In genomic region chr6:136775548-136775947, GRCh38 we compare ENCODE assay signal across 17 cellular contexts. TPM values are rescaled to one million over a fixed set of nuclear protein-coding genes. Genes with fewer than 3 reads are reported as not detected.
DNase-seq lines count a peak whose midpoint lies in the region; ATAC-seq and TF ChIP-seq lines count a peak whose summit lies in the region.
"Had no signal": no experiment of that assay in that cellular context is flagged by ENCODE, and none has a peak within 500 bp of the region (broad histone marks: within the 10 kb centered on the region; RNA-seq: fewer than 3 reads in every experiment).

No MANE protein-coding gene starts in this region.

- TF ChIP-seq CTCF in left ventricle myocardium inferior (IDR thresholded peaks at IDR 0.05; ENCODE audit: borderline replicate concordance) (no peak), fibroblast of villous mesenchyme (IDR thresholded peaks at IDR 0.05; ENCODE audit: insufficient read depth, low read depth, low read length) (no peak)

- no peak overlapping the region for H3K4me3 ChIP-seq in left ventricle myocardium inferior
- H3K4me3 ChIP-seq in right cardiac atrium (ENCODE audit: low read length): no peak overlapping the region
- H3K4me3 ChIP-seq in SK-N-MC: no peak overlapping the region
- no peak overlapping the region for H3K4me3 ChIP-seq in fibroblast of villous mesenchyme (ENCODE audit: low read depth, low read length)
- H3K4me3 ChIP-seq: heart right ventricle had no signal

- H3K9me3 ChIP-seq in left ventricle myocardium inferior (replicated peaks): no peaks in the 10 kb centered on the region
- no peaks in the 10 kb centered on the region for H3K9me3 ChIP-seq in right cardiac atrium (ENCODE audit: control insufficient read depth, low read length)
- H3K9me3 ChIP-seq in SK-N-MC (ENCODE audit: low read depth, low read length): no peaks in the 10 kb centered on the region
- H3K9me3 ChIP-seq: heart right ventricle had no signal

- H3K27ac ChIP-seq in left ventricle myocardium inferior (replicated peaks) (peak overlapping the region; percentile 68), right cardiac atrium (ENCODE audit: low read length) (no peak overlapping the region), SK-N-MC (peak overlapping the region; percentile 69)

- WGBS in right cardiac atrium: 93% methylated on average over 2 of the region's 2 CpGs

- ATAC-seq in right cardiac atrium: no peak

- H3K36me3 ChIP-seq in left ventricle myocardium inferior (no peaks in the 10 kb centered on the region), SK-N-MC (ENCODE audit: insufficient read depth, low read length) (no peaks in the 10 kb centered on the region; the same call in 1 of the 2 replicates)
- H3K36me3 ChIP-seq: heart right ventricle had no signal

- H3K27me3 ChIP-seq in left ventricle myocardium inferior (ENCODE audit: low read depth) (no peaks in the 10 kb centered on the region), right cardiac atrium (ENCODE audit: control insufficient read depth, insufficient read depth) (no peaks in the 10 kb centered on the region)
- H3K27me3 ChIP-seq: heart right ventricle had no signal

- no peak overlapping the region for H3K9ac ChIP-seq in SK-N-MC (ENCODE audit: insufficient read length)

- DNase-seq in left ventricle myocardium inferior (no peak), right cardiac atrium (no peak), SK-N-MC (ENCODE audit: low read depth, low spot score) (no peak), fibroblast of villous mesenchyme (ENCODE audit: low read depth) (peak; percentile 88), T-helper 9 cell (no peak), hippocampal formation (lab: John Stamatoyannopoulos, UW) (no peak), SK-N-DZ (ENCODE audit: low spot score) (no peak), Kasumi-1 (lab: John Stamatoyannopoulos, UW) (no peak)
- DNase-seq: activated naive CD8-positive, alpha-beta T cell treated with anti-CD3 and anti-CD28 coated beads, Interleukin-2, amount 10 ng/mL, durations not matched to agents 7 days and 5 days; activated T-cell treated with anti-CD3 and anti-CD28 coated beads, Interleukin-2, amount 50 U/mL, for 24 hours; DMS53; heart right ventricle; NCI-H1048; NCI-H2171 treated with DMSO at 0.1 percent for 48 hours; NK-92 treated with Interleukin-12 subunit alpha and Interleukin-12 subunit beta, amount 100 ng/mL, for 24 hours; Right ventricle myocardium superior; stimulated activated CD4-positive, alpha-beta T cell treated with anti-CD3 and anti-CD28 coated beads, Interleukin-12 subunit alpha, Interleukin-12 subunit beta, amount 100 ng/mL, for 4 hours had no signal

- intact Hi-C loops in left ventricle myocardium inferior (cut with micrococcal nuclease): no loop called here
- intact Hi-C loops in right cardiac atrium (cut with DNase I): no loop called here

- peaks cover 91% of the 10 kb centered on the region for H3K4me1 ChIP-seq in left ventricle myocardium inferior
- peaks cover 11% of the 10 kb centered on the region for H3K4me1 ChIP-seq in right cardiac atrium (ENCODE audit: control insufficient read depth, insufficient read depth, low read length)

RNA-seq across cellular contexts. Expression of gene MAP3K5, which starts 16.7 kb away (rescaled TPM):
- total RNA-seq in left ventricle myocardium inferior (44.1 TPM), right cardiac atrium (1 to 10 TPM; 3.9 to 7.3 (median 5.5) TPM), fibroblast of villous mesenchyme (30.6 and 84.6 TPM in 2 replicates)
- polyA plus RNA-seq in right cardiac atrium: 2.8 TPM
- 2.3 and 3.9 TPM in 2 replicates for polyA plus RNA-seq in SK-N-DZ (2014; cell fraction: cytosol; rRNA removed)
- 2.8 and 5.1 TPM in 2 replicates for polyA plus RNA-seq in SK-N-DZ (2014; cell fraction: nucleus; rRNA removed)

RNA-seq across cellular contexts. Expression of gene PEX7, which starts 46.8 kb away (rescaled TPM):
- total RNA-seq in left ventricle myocardium inferior: 14.8 TPM
- 10 to 100 TPM in 1 of 4 donors, 1 to 10 TPM in 3; 6.1 to 10.8 (median 6.6) TPM for total RNA-seq in right cardiac atrium
- polyA plus RNA-seq in right cardiac atrium: 7.7 TPM
- 7.4 and 8.6 TPM in 2 replicates for total RNA-seq in fibroblast of villous mesenchyme
- 20.7 and 22.9 TPM in 2 replicates for polyA plus RNA-seq in SK-N-DZ (2014; cell fraction: cytosol; rRNA removed)
- polyA plus RNA-seq in SK-N-DZ (2014; cell fraction: nucleus; rRNA removed): 9.9 and 15.8 TPM in 2 replicates
